In the genomic region with DNA sequence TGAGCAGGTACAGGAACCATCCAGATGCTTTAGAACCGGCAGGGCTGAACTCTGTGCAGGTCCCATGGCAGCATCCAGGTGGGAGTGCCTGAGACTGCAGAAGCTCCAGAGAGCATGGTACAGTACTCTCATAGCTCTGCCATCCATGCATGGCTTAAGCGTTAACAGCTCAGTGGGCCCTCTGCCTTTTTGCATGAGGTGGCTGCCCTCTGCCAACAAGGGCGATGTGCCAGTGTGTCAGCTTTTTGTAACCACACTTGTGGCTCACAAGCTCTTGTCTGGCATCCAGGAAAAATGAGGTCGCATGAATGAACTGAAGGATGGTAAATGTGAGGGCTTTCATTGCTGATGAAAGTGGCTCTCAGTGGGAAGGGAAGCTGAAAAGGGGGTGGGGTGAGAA, we compare ENCODE assay signal across 19 cellular contexts.
DNase-seq lines count a peak whose midpoint lies in the region; ATAC-seq and TF ChIP-seq lines count a peak whose summit lies in the region.
"Had no signal": no experiment of that assay in that cellular context is flagged by ENCODE, and none has a peak within 500 bp of the region (broad histone marks: within the 10 kb centered on the region; RNA-seq: fewer than 3 reads in every experiment).

No MANE protein-coding gene starts in this region.

- H3K9me3 ChIP-seq in MG63: no peaks in the 10 kb centered on the region
- H3K9me3 ChIP-seq: SJSA1 had no signal

- no peak overlapping the region for H3K4me3 ChIP-seq in MG63
- H3K4me3 ChIP-seq: SJSA1 had no signal

- DNase-seq in ACHN (peak; percentile 10), MG63 (peak; percentile 58), cerebellar nuclear complex (lab: John Stamatoyannopoulos, UW) (peak; percentile 43 to 67), medulla oblongata (ENCODE audit: extremely low spot score) (peak; percentile 6), UCSD-AML1 (lab: John Stamatoyannopoulos, UW; ENCODE audit: unreplicated experiment) (no peak), NCI-H128 (lab: John Stamatoyannopoulos, UW; ENCODE audit: unreplicated experiment) (no peak)
- DNase-seq: COR-L47; HCEC 1CT; KBM-7; NCI-H1092; NCI-H187; NCI-H226; NCI-H526 treated with DMSO at 0.1 percent for 48 hours; NK-92 treated with Interleukin-12 subunit alpha and Interleukin-12 subunit beta, amount 100 ng/mL, for 24 hours; OCI-M1; SW 1271 had no signal

- H3K36me3 ChIP-seq in MG63: no peaks in the 10 kb centered on the region
- H3K36me3 ChIP-seq: SJSA1 had no signal

- in situ Hi-C loops in ACHN (cut with HindIII; ENCODE audit: low pct_ligation_motif_present, low pct_unique_long_range_greater_than_20kb, low sequenced_read_pairs): no loop called here

- H3K27me3 ChIP-seq in MG63: no peaks in the 10 kb centered on the region
- H3K27me3 ChIP-seq: SJSA1 had no signal

- ATAC-seq in SK-N-SH treated with all-trans-retinoic acid at 6 μM for 48 hours: no peak
- no peak for ATAC-seq in HG03196 (IDR thresholded peaks at IDR 0.05; ENCODE audit: unreplicated experiment)

TF ChIP-seq in SK-N-SH treated with all-trans-retinoic acid at 6 μM for 48 hours, 23 proteins besides CTCF, POLR2A, EP300 and RAD21:
- no peak for TF ChIP-seq SNAI2 (CRISPR knock-in tag; IDR thresholded peaks at IDR 0.05)
- no peak for TF ChIP-seq PPARA (CRISPR knock-in tag; IDR thresholded peaks at IDR 0.05; ENCODE audit: borderline replicate concordance)
- no peak for TF ChIP-seq POU6F1 (CRISPR knock-in tag; IDR thresholded peaks at IDR 0.05; ENCODE audit: borderline replicate concordance, low read depth)
- no peak for TF ChIP-seq RARB (CRISPR knock-in tag; IDR thresholded peaks at IDR 0.05)
- TF ChIP-seq CREB5 (CRISPR knock-in tag; IDR thresholded peaks at IDR 0.05; ENCODE audit: low read depth): no peak
- no peak for TF ChIP-seq ZNF8 (CRISPR knock-in tag; IDR thresholded peaks at IDR 0.05)
- no peak for TF ChIP-seq BACH2 (CRISPR knock-in tag; IDR thresholded peaks at IDR 0.05; ENCODE audit: borderline replicate concordance)
- TF ChIP-seq, protein P1, sequence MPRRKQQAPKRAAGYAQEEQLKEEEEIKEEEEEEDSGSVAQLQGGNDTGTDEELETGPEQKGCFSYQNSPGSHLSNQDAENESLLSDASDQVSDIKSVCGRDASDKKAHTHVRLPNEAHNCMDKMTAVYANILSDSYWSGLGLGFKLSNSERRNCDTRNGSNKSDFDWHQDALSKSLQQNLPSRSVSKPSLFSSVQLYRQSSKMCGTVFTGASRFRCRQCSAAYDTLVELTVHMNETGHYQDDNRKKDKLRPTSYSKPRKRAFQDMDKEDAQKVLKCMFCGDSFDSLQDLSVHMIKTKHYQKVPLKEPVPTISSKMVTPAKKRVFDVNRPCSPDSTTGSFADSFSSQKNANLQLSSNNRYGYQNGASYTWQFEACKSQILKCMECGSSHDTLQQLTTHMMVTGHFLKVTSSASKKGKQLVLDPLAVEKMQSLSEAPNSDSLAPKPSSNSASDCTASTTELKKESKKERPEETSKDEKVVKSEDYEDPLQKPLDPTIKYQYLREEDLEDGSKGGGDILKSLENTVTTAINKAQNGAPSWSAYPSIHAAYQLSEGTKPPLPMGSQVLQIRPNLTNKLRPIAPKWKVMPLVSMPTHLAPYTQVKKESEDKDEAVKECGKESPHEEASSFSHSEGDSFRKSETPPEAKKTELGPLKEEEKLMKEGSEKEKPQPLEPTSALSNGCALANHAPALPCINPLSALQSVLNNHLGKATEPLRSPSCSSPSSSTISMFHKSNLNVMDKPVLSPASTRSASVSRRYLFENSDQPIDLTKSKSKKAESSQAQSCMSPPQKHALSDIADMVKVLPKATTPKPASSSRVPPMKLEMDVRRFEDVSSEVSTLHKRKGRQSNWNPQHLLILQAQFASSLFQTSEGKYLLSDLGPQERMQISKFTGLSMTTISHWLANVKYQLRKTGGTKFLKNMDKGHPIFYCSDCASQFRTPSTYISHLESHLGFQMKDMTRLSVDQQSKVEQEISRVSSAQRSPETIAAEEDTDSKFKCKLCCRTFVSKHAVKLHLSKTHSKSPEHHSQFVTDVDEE (CRISPR knock-in tag; IDR thresholded peaks at IDR 0.05): no peak
- TF ChIP-seq OSR1 (CRISPR knock-in tag; IDR thresholded peaks at IDR 0.05): no peak
- TF ChIP-seq, protein P2, sequence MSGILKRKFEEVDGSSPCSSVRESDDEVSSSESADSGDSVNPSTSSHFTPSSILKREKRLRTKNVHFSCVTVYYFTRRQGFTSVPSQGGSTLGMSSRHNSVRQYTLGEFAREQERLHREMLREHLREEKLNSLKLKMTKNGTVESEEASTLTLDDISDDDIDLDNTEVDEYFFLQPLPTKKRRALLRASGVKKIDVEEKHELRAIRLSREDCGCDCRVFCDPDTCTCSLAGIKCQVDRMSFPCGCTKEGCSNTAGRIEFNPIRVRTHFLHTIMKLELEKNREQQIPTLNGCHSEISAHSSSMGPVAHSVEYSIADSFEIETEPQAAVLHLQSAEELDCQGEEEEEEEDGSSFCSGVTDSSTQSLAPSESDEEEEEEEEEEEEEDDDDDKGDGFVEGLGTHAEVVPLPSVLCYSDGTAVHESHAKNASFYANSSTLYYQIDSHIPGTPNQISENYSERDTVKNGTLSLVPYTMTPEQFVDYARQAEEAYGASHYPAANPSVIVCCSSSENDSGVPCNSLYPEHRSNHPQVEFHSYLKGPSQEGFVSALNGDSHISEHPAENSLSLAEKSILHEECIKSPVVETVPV (CRISPR knock-in tag; IDR thresholded peaks at IDR 0.05): no peak
- TF ChIP-seq GLIS3 (CRISPR knock-in tag; IDR thresholded peaks at IDR 0.05): no peak
- TF ChIP-seq ZNF565 (CRISPR knock-in tag; conservative IDR thresholded peaks at IDR 0.05; ENCODE audit: low read depth): no peak
- no peak for TF ChIP-seq TCF4 (CRISPR knock-in tag; IDR thresholded peaks at IDR 0.05; ENCODE audit: borderline replicate concordance)
- TF ChIP-seq CSDC2 (CRISPR knock-in tag; IDR thresholded peaks at IDR 0.05): no peak
- TF ChIP-seq ZFP3 (CRISPR knock-in tag; IDR thresholded peaks at IDR 0.05): no peak
- no peak for TF ChIP-seq PATZ1 (CRISPR knock-in tag; IDR thresholded peaks at IDR 0.05; ENCODE audit: borderline replicate concordance)

Comparison
In these comparisons a context has a peak if more than half of its experiments do, and no peak if none do; other contexts are left out.
1. DNase-seq: peak in ACHN (single experiment), MG63 (single experiment), cerebellar nuclear complex (2 of 2) and medulla oblongata (single experiment); none in UCSD-AML1 (single experiment) and NCI-H128 (single experiment).